ENCODE assay signal across 7 cellular contexts in genomic region chr1:27627733-27628132, GRCh38. TPM values are rescaled to one million over a fixed set of nuclear protein-coding genes. Genes with fewer than 3 reads are reported as not detected.
"Had no signal": no experiment of that assay in that cellular context is flagged by ENCODE, and none has a peak within 500 bp of the region (broad histone marks: within the 10 kb centered on the region; RNA-seq: fewer than 3 reads in every experiment).

No MANE protein-coding gene starts in this region.

RNA-seq across cellular contexts. Expression of gene FGR, which starts 7.3 kb away (rescaled TPM):
- total RNA-seq: HepG2, HT1080, IMR-90, LHCN-M2, NCI-H460, SK-MEL-5 had no signal
- polyA plus RNA-seq: HepG2, IMR-90, SK-N-SH had no signal
